8 cellular contexts compared by ENCODE assay signal in genomic region chr15:38354321-38354929, GRCh38.
DNase-seq lines count a peak whose midpoint lies in the region; ATAC-seq, FAIRE-seq and TF ChIP-seq lines count a peak whose summit lies in the region.

No MANE protein-coding gene starts in this region.

- ATAC-seq in stimulated activated memory B cell treated with anti-CD40 and anti-IgM and Interleukin-4, amounts not matched to agents 10 μg/mL and 1 μg/mL and 100 μg/mL, for 72 hours, result peak; percentile 47
- no peak for ATAC-seq in GM18861 (IDR thresholded peaks at IDR 0.05; ENCODE audit: unreplicated experiment)

- no peak overlapping the region for H3K9ac ChIP-seq in endothelial cell of umbilical vein (replicated peaks; ENCODE audit: extremely low read depth, insufficient read depth, low read length)

- no peak overlapping the region for H3K4me3 Mint-ChIP-seq in stimulated activated memory B cell treated with anti-CD40 and anti-IgM and Interleukin-4, amounts not matched to agents 10 μg/mL and 1 μg/mL and 100 μg/mL, for 72 hours

- CTCF ChIA-PET in HEK293 (lab: Yijun Ruan, JAX) (interaction anchor here (0.6 to 1.0 kb wide), 5 partner anchors 35 to 358 kb away, joined by 3 to 6 read pairs (median 3); no protein-coding TSS in a partner anchor), endothelial cell of umbilical vein (lab: Charles Lee) (interaction anchor here (1.0 to 6.5 kb wide), 12 partner anchors 11 to 364 kb away, joined by 3 to 110 read pairs (median 5); partner anchors contain the start of gene SPRED1)

- H3K9me3 ChIP-seq in HEK293 (ENCODE audit: control insufficient read depth, insufficient read depth, low read depth, low read length), result no peaks in the 10 kb centered on the region
- no peaks in the 10 kb centered on the region for H3K9me3 ChIP-seq in endothelial cell of umbilical vein (replicated peaks; ENCODE audit: control insufficient read depth, insufficient read depth, low read length)

- POLR2A ChIA-PET in HEK293 (lab: Yijun Ruan, JAX) (interaction anchor here (1.0 kb wide), 1 partner anchor 102 kb away, joined by 3 read pairs; the partner anchor contains the start of gene SPRED1), endothelial cell of umbilical vein (lab: Charles Lee) (no interaction called here)

- H3K36me3 ChIP-seq in HEK293 (ENCODE audit: control insufficient read depth in 2 of 2, insufficient read depth in 1 of 2, low read length in 2 of 2), result peaks cover 0 to 11% of the 10 kb centered on the region in 2 experiments; a peak in 1 of 3 replicates
- H3K36me3 ChIP-seq in endothelial cell of umbilical vein (ENCODE audit: control insufficient read depth in 2 of 2, extremely low read depth in 1 of 2, insufficient read depth in 2 of 2, low read length in 2 of 2), result peaks cover 4 to 7% of the 10 kb centered on the region in 2 experiments

- H3K27ac Mint-ChIP-seq in stimulated activated memory B cell treated with anti-CD40 and anti-IgM and Interleukin-4, amounts not matched to agents 10 μg/mL and 1 μg/mL and 100 μg/mL, for 72 hours, result no peak overlapping the region

- H3K4me2 ChIP-seq in endothelial cell of umbilical vein (ENCODE audit: insufficient read depth, low read length), result no peak overlapping the region

- dilution Hi-C loops in endothelial cell of umbilical vein (cut with MboI; ENCODE audit: extremely low pct_ligation_motif_present, low sequenced_read_pairs), result loop anchor here (25.0 kb wide), 1 partner anchor 342 kb away; no protein-coding TSS in a partner anchor

- H3K9me1 ChIP-seq in endothelial cell of umbilical vein (replicated peaks; ENCODE audit: control insufficient read depth, extremely low read depth, insufficient read depth, low read length), result no peaks in the 10 kb centered on the region

- peak; percentile 86 for FAIRE-seq in endothelial cell of umbilical vein (lab: Jason Lieb, UNC)

- peak; percentile 16 for DNase-seq in COR-L47 (lab: John Stamatoyannopoulos, UW)
- peak; percentile 29 for DNase-seq in NCI-H526 treated with DMSO at 0.1 percent for 48 hours (lab: John Stamatoyannopoulos, UW)
- DNase-seq in activated CD8-positive, alpha-beta memory T cell treated with anti-CD3 and anti-CD28 coated beads for 1 hour (ENCODE audit: extremely low read depth in 1 of 2, low read depth in 1 of 2), result peak; percentile 5 to 14
- DNase-seq in endothelial cell of umbilical vein (ENCODE audit: low read depth, low spot score), result peak; percentile 80
- DNase-seq in myocyte (ENCODE audit: low read depth), result peak; percentile 81

- no peaks in the 10 kb centered on the region for H3K9me3 Mint-ChIP-seq in stimulated activated memory B cell treated with anti-CD40 and anti-IgM and Interleukin-4, amounts not matched to agents 10 μg/mL and 1 μg/mL and 100 μg/mL, for 72 hours

- intact Hi-C loops in endothelial cell of umbilical vein (cut with micrococcal nuclease), result loop anchor here (1.0 to 10.0 kb wide), 5 partner anchors 36 to 360 kb away; no protein-coding TSS in a partner anchor

- no peaks in the 10 kb centered on the region for H4K20me1 ChIP-seq in endothelial cell of umbilical vein (replicated peaks; ENCODE audit: control insufficient read depth, extremely low read depth, insufficient read depth, low read length)

- TF ChIP-seq POLR2A in endothelial cell of umbilical vein (IDR thresholded peaks at IDR 0.05; ENCODE audit: low read depth, low read length), result no peak

- TF ChIP-seq CTCF in HEK293 (tag by site-specific recombination; IDR thresholded peaks at IDR 0.05) (peak; percentile 45), endothelial cell of umbilical vein (IDR thresholded peaks at IDR 0.05; ENCODE audit: extremely low read depth in 1 of 2, insufficient read depth in 1 of 2, low read depth in 1 of 2, low read length in 2 of 2) (peak; percentile 62 to 69)

- H3K27ac ChIP-seq in HEK293 (ENCODE audit: extremely low read depth, low read depth, low read length) (no peak overlapping the region), endothelial cell of umbilical vein (ENCODE audit: insufficient read depth, low read depth, low read length) (no peak overlapping the region)

- no peaks in the 10 kb centered on the region for H3K27me3 ChIP-seq in endothelial cell of umbilical vein (ENCODE audit: control insufficient read depth in 2 of 2, insufficient read depth in 2 of 2, low read length in 2 of 2)

- H3K27me3 Mint-ChIP-seq in stimulated activated memory B cell treated with anti-CD40 and anti-IgM and Interleukin-4, amounts not matched to agents 10 μg/mL and 1 μg/mL and 100 μg/mL, for 72 hours, result no peaks in the 10 kb centered on the region

- no peaks in the 10 kb centered on the region for H3K4me1 ChIP-seq in HEK293 (ENCODE audit: control insufficient read depth, insufficient read depth, low read length)
- H3K4me1 ChIP-seq in endothelial cell of umbilical vein (ENCODE audit: control insufficient read depth, extremely low read depth, insufficient read depth, low read length), result no peaks in the 10 kb centered on the region

- H3K79me2 ChIP-seq in endothelial cell of umbilical vein (ENCODE audit: control insufficient read depth, insufficient read depth, low read length), result no peaks in the 10 kb centered on the region

- BruUV-seq in endothelial cell of umbilical vein (replicated peaks; lab: Mats Ljungman, UMichigan), result no TSS peak

- no peak overlapping the region for H2AFZ ChIP-seq in endothelial cell of umbilical vein (ENCODE audit: low read depth, low read length)

- H3K4me1 Mint-ChIP-seq in stimulated activated memory B cell treated with anti-CD40 and anti-IgM and Interleukin-4, amounts not matched to agents 10 μg/mL and 1 μg/mL and 100 μg/mL, for 72 hours, result no peaks in the 10 kb centered on the region

- H3K36me3 Mint-ChIP-seq in stimulated activated memory B cell treated with anti-CD40 and anti-IgM and Interleukin-4, amounts not matched to agents 10 μg/mL and 1 μg/mL and 100 μg/mL, for 72 hours, result no peaks in the 10 kb centered on the region

- no peak overlapping the region for H3K4me3 ChIP-seq in HEK293 (ENCODE audit: low read depth, low read length)
- H3K4me3 ChIP-seq in endothelial cell of umbilical vein (replicated peaks in 1 of 3; ENCODE audit: insufficient read depth in 1 of 3, low read depth in 1 of 3, low read length in 3 of 3), result no peak overlapping the region

TF ChIP-seq in HEK293, 187 proteins besides CTCF, POLR2A, EP300 and RAD21:
- TF ChIP-seq ZNF660 (tag by site-specific recombination; IDR thresholded peaks at IDR 0.05), result peak; percentile 100
- TF ChIP-seq ZNF654 (tag by site-specific recombination; IDR thresholded peaks at IDR 0.05; ENCODE audit: low read depth), result peak; percentile 73
- no peak for TF ChIP-seq PBX3 (CRISPR knock-in tag; IDR thresholded peaks at IDR 0.05)

TF ChIP-seq in endothelial cell of umbilical vein, 7 proteins besides CTCF, POLR2A, EP300 and RAD21:
- TF ChIP-seq FOS (IDR thresholded peaks at IDR 0.05; ENCODE audit: borderline replicate concordance, insufficient read depth, low read length) (no peak), MYC (IDR thresholded peaks at IDR 0.05; ENCODE audit: low read depth, low read length) (no peak), POLR2AphosphoS5 (IDR thresholded peaks at IDR 0.05; ENCODE audit: insufficient read depth, low read depth, low read length) (no peak), MAX (IDR thresholded peaks at IDR 0.05; ENCODE audit: insufficient read depth, insufficient read length) (no peak), EZH2 (IDR thresholded peaks at IDR 0.05; ENCODE audit: borderline replicate concordance, low read depth, low read length, severe bottlenecking) (no peak), GATA2 (IDR thresholded peaks at IDR 0.05; ENCODE audit: insufficient read depth, insufficient read length, low read depth, low read length) (no peak), JUN (IDR thresholded peaks at IDR 0.05; ENCODE audit: borderline replicate concordance, insufficient read depth, insufficient read length, low read depth) (no peak)

Comparison
In these comparisons a context has a peak if more than half of its experiments do, and no peak if none do; other contexts are left out.
1. DNase-seq: peak in every context shown above with its lines; median percentile 81 in myocyte; 80 in endothelial cell of umbilical vein; 29 in NCI-H526 treated with DMSO at 0.1 percent for 48 hours; 16 in COR-L47; 10 in activated CD8-positive, alpha-beta memory T cell treated with anti-CD3 and anti-CD28 coated beads for 1 hour.